ENCODE assay signal across 20 cellular contexts in the genomic region with DNA sequence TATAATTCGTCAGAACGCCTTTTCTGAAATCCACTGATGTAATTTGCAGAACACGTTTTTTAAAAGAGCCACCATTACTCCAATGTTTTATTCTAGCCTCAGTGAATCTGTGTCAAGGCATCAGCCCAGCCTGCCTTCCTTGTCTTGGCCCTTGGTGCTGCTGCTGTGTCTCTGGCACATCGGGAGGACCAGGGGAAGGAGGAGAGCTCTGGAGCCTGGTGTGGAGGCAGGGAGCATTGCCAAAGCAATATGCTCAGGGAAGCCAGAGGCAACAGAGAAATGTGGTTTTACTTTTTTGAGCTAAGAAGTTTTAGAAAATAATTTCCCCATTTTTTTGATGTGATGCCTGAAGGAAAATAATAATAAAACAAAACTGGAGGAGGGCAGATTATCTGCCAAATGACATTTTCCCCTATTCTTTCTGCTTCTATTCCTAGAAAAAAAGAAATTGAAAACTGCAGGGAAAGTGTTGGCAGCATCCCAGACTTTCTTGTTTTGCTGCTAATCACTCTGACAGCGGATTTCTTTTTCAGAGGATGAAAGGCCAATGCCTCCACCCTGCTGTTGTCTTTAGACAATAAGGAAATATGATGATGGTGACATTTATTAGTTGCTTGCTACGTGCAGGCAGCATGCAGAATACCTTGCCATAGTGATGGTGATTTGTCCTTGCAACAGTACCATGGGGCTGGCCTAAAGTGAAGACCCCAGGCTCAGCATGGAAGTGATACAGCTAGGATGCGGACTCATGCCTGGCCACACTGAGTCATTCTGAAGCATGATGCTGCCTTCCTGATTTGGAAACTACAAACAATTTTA.
DNase-seq lines count a peak whose midpoint lies in the region; ATAC-seq and TF ChIP-seq lines count a peak whose summit lies in the region.
"Had no signal": no experiment of that assay in that cellular context is flagged by ENCODE, and none has a peak within 500 bp of the region (broad histone marks: within the 10 kb centered on the region; RNA-seq: fewer than 3 reads in every experiment).

No MANE protein-coding gene starts in this region.

- no peak overlapping the region for H3K4me2 ChIP-seq in osteoblast (ENCODE audit: insufficient read depth, low read length)
- H3K4me2 ChIP-seq: KMS-11 had no signal

- H4K20me1 ChIP-seq in osteoblast (ENCODE audit: insufficient read depth, low read length), result no peaks in the 10 kb centered on the region

- H3K36me3 ChIP-seq in osteoblast (ENCODE audit: insufficient read depth, low read length) (no peaks in the 10 kb centered on the region), sigmoid colon (no peaks in the 10 kb centered on the region)
- H3K36me3 ChIP-seq: breast epithelium, heart right ventricle had no signal

- no peaks in the 10 kb centered on the region for H3K9me3 ChIP-seq in osteoblast (ENCODE audit: low read depth, low read length)
- H3K9me3 ChIP-seq in sigmoid colon, result no peaks in the 10 kb centered on the region
- H3K9me3 ChIP-seq: breast epithelium, mucosa of descending colon had no signal

- ATAC-seq in GM18502 (IDR thresholded peaks at IDR 0.05; ENCODE audit: poor library complexity, unreplicated experiment), result no peak
- no peak for ATAC-seq in GM21576 (IDR thresholded peaks at IDR 0.05; ENCODE audit: unreplicated experiment)
- ATAC-seq: GM12878, mucosa of descending colon had no signal

- H3K27ac ChIP-seq in osteoblast (ENCODE audit: low read depth, low read length) (no peak overlapping the region), sigmoid colon (peak overlapping the region in 1 of 4 donors; percentile 3)
- H3K27ac ChIP-seq: heart right ventricle, KMS-11 had no signal

- intact Hi-C loops in sigmoid colon (cut with DNase I), result no loop called here

- no peak overlapping the region for H3K4me3 ChIP-seq in fibroblast of mammary gland (ENCODE audit: control insufficient read depth, low read depth, low read length)
- H3K4me3 ChIP-seq in osteoblast (ENCODE audit: insufficient read depth, low read length), result no peak overlapping the region
- H3K4me3 ChIP-seq in sigmoid colon, result no peak overlapping the region
- H3K4me3 ChIP-seq: breast epithelium, GM12878, heart right ventricle, mucosa of descending colon had no signal

- H3K27me3 ChIP-seq in osteoblast (ENCODE audit: insufficient read depth, low read length) (no peaks in the 10 kb centered on the region), sigmoid colon (no peaks in the 10 kb centered on the region)
- H3K27me3 ChIP-seq: breast epithelium, heart right ventricle had no signal

- no peak for TF ChIP-seq POLR2A in sigmoid colon (IDR thresholded peaks at IDR 0.05)

- TF ChIP-seq CTCF in fibroblast of mammary gland (conservative IDR thresholded peaks at IDR 0.05; ENCODE audit: control insufficient read depth, insufficient read depth, low read depth, low read length) (no peak), osteoblast (IDR thresholded peaks at IDR 0.05; ENCODE audit: extremely low read depth, low read depth, low read length) (no peak), sigmoid colon (IDR thresholded peaks at IDR 0.05) (no peak)

- no peaks in the 10 kb centered on the region for H3K79me2 ChIP-seq in osteoblast (ENCODE audit: insufficient read depth, low read length)

- peak overlapping the region; percentile 54 for H2AFZ ChIP-seq in osteoblast (ENCODE audit: low read length)

- H3K4me1 ChIP-seq in osteoblast (ENCODE audit: insufficient read depth, low read length) (peaks cover 7% of the 10 kb centered on the region), sigmoid colon (peaks cover 0 to 15% (median 12%) of the 10 kb centered on the region in 4 donors)
- H3K4me1 ChIP-seq: breast epithelium had no signal

- WGBS in sigmoid colon, 2 donors, result 42 to 63% methylated on average over 7 of the region's 7 CpGs

- TF ChIP-seq EP300 in sigmoid colon (IDR thresholded peaks at IDR 0.05), result no peak

- DNase-seq in DMS 273 (lab: John Stamatoyannopoulos, UW; ENCODE audit: unreplicated experiment) (peak; percentile 60), NCI-H1694 (lab: John Stamatoyannopoulos, UW) (peak; percentile 11), fibroblast of mammary gland (ENCODE audit: low read depth) (peak; percentile 56), osteoblast (ENCODE audit: insufficient read length, low spot score, missing footprints) (peak; percentile 32), sigmoid colon (no peak)
- DNase-seq in stimulated activated CD4-positive, alpha-beta T cell treated with anti-CD3 and anti-CD28 coated beads, Interleukin-4, amount 100 ng/mL, for 4 hours, result no peak
- DNase-seq: activated CD4-positive, alpha-beta T cell treated with anti-CD3 and anti-CD28 coated beads, Interleukin-2, amount 50 U/mL, for 1 hour; COR-L47; kidney glomerular epithelial cell; mucosa of descending colon; NCI-H2227 treated with DMSO at 0.1 percent for 48 hours; NK-92 treated with Interleukin-12 subunit alpha and Interleukin-12 subunit beta, amount 100 ng/mL, for 24 hours; RPMI8226; stimulated activated CD4-positive, alpha-beta T cell treated with anti-CD3 and anti-CD28 coated beads, Interleukin-2, amount 100 ng/mL, for 48 hours had no signal

Comparison
In these comparisons a context has a peak if more than half of its experiments do, and no peak if none do; other contexts are left out.
1. DNase-seq: peak in DMS 273 (single experiment), NCI-H1694 (single experiment), fibroblast of mammary gland (single experiment) and osteoblast (single experiment); none in stimulated activated CD4-positive, alpha-beta T cell treated with anti-CD3 and anti-CD28 coated beads, Interleukin-4, amount 100 ng/mL, for 4 hours (0 of 2) and sigmoid colon (single experiment).